Comparison of ENCODE assay signal across 28 cellular contexts in the genomic region with DNA sequence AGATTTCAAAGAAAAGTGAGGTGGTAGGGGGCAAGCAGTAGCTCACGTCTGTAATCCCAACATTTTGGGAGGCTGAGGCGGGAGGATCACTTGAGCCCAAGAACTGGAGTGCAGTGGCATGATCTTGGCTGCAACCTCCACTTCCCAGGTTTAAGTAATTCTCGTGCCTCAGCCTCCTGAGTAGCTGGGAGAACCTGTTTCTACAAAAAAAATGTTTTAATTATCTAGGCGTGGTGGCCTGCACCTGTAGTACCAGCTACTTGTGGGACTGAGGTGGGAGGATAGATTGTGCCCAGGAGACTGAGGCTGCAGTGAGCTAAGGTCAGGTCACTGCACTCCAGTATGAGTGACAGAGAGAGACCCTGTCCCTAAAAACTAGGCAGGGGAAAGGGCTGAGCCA. TPM values are rescaled to one million over a fixed set of nuclear protein-coding genes. Genes with fewer than 3 reads are reported as not detected.
DNase-seq lines count a peak whose midpoint lies in the region; ATAC-seq and TF ChIP-seq lines count a peak whose summit lies in the region.
"Had no signal": no experiment of that assay in that cellular context is flagged by ENCODE, and none has a peak within 500 bp of the region (broad histone marks: within the 10 kb centered on the region; RNA-seq: fewer than 3 reads in every experiment).

No MANE protein-coding gene starts in this region.

- H3K27me3 ChIP-seq in PC-9 (ENCODE audit: insufficient read depth, low read depth) (no peaks in the 10 kb centered on the region), upper lobe of left lung (no peaks in the 10 kb centered on the region)
- H3K27me3 ChIP-seq: ascending aorta had no signal

- peak overlapping the region; percentile 86 for H3K4me2 ChIP-seq in PC-9

- ATAC-seq in mucosa of descending colon (peak; percentile 42), upper lobe of left lung (ENCODE audit: low FRiP score in 2 of 2) (no peak)
- ATAC-seq: activated naive CD4-positive, alpha-beta T cell treated with anti-CD3 and anti-CD28 coated beads, Interleukin-2, amount 50 U/mL, for 72 hours; SK-N-SH treated with all-trans-retinoic acid at 6 μM for 48 hours; stimulated activated effector memory CD8-positive, alpha-beta T cell treated with anti-CD3 and anti-CD28 coated beads, Interleukin-12 subunit alpha, Interleukin-12 subunit beta, amount 100 ng/mL, for 72 hours had no signal

- TF ChIP-seq POLR2A in upper lobe of left lung (IDR thresholded peaks at IDR 0.05) = no peak

- no peak for TF ChIP-seq EP300 in upper lobe of left lung (IDR thresholded peaks at IDR 0.05)

- H3K27ac ChIP-seq in PC-9 (peak overlapping the region; percentile 99), upper lobe of left lung (peak overlapping the region; percentile 70 to 92 (median 88))
- H3K27ac ChIP-seq: ascending aorta, thoracic aorta had no signal

- H3K36me3 ChIP-seq in PC-9 (ENCODE audit: low read depth) (no peaks in the 10 kb centered on the region), mucosa of descending colon (ENCODE audit: low read depth) (no peaks in the 10 kb centered on the region), upper lobe of left lung (no peaks in the 10 kb centered on the region)
- H3K36me3 ChIP-seq: ascending aorta, thoracic aorta had no signal

- H3K4me3 ChIP-seq in PC-9 (peak overlapping the region; percentile 45; the same call in 1 of the 2 replicates), mucosa of descending colon (no peak overlapping the region), upper lobe of left lung (no peak overlapping the region)
- H3K4me3 ChIP-seq: ascending aorta, thoracic aorta had no signal

- H4K20me1 ChIP-seq in PC-9 (ENCODE audit: insufficient read depth) = no peaks in the 10 kb centered on the region

- WGBS in upper lobe of left lung, 2 donors = 69 to 73% methylated on average over 4 of the region's 4 CpGs

- intact Hi-C loops in PC-9 (cut with micrococcal nuclease; ENCODE audit: unreplicated experiment) (loop anchor here (5.0 kb wide), 1 partner anchor 485 kb away; a partner anchor contains a TSS), mucosa of descending colon (cut with DNase I, micrococcal nuclease) (no loop called here)

- H3K79me2 ChIP-seq in PC-9 (ENCODE audit: low read depth) = peaks cover 21% of the 10 kb centered on the region; the same call in 1 of the 2 replicates

- CTCF ChIA-PET in PC-9 (lab: Charles Lee) = interaction anchor here (0.9 to 2.3 kb wide), 2 partner anchors 51 to 168 kb away, joined by 3 to 11 read pairs; a partner anchor contains a TSS

- H3K9me3 ChIP-seq in PC-9 (ENCODE audit: insufficient read depth, low read depth) = no peaks in the 10 kb centered on the region
- no peaks in the 10 kb centered on the region for H3K9me3 ChIP-seq in mucosa of descending colon
- no peaks in the 10 kb centered on the region for H3K9me3 ChIP-seq in upper lobe of left lung
- H3K9me3 ChIP-seq: ascending aorta, thoracic aorta had no signal

- TF ChIP-seq CTCF in PC-9 (conservative IDR thresholded peaks at IDR 0.05) (no peak), mucosa of descending colon (IDR thresholded peaks at IDR 0.05) (no peak), upper lobe of left lung (IDR thresholded peaks at IDR 0.05) (no peak)

- peaks cover 80% of the 10 kb centered on the region for H3K4me1 ChIP-seq in PC-9 (replicated peaks; ENCODE audit: insufficient read depth)
- peaks cover 3% of the 10 kb centered on the region for H3K4me1 ChIP-seq in mucosa of descending colon (ENCODE audit: low read depth)
- H3K4me1 ChIP-seq in upper lobe of left lung = peaks cover 67 to 81% (median 77%) of the 10 kb centered on the region in 4 donors

- DNase-seq in activated effector memory CD4-positive, alpha-beta T cell treated with anti-CD3 and anti-CD28 coated beads, Interleukin-2, amount 50 U/mL, for 16 hours = peak; percentile 1
- no peak for DNase-seq in activated effector memory CD4-positive, alpha-beta T cell treated with Interleukin-2 at 50 U/mL for 16 hours
- DNase-seq in PC-9 (peak in 1 of 2 experiments; percentile 89), mucosa of descending colon (no peak), upper lobe of left lung (no peak), activated gamma-delta T cell (lab: John Stamatoyannopoulos, UW) (no peak), cortex of kidney (lab: John Stamatoyannopoulos, UW) (no peak), pons (ENCODE audit: low spot score) (no peak)
- DNase-seq: activated CD4-positive, alpha-beta T cell treated with anti-CD3 and anti-CD28 coated beads, Interleukin-2, amount 10 ng/mL, durations not matched to agents 7 days and 5 days; central memory CD4-positive, alpha-beta T cell; COR-L47; Karpas-422; kidney glomerular epithelial cell; mesenchymal stem cell; MV-4-11; occipital lobe had no signal

- H3K9me2 ChIP-seq in PC-9 (ENCODE audit: insufficient read depth) = no peaks in the 10 kb centered on the region

- peaks cover 51% of the 10 kb centered on the region for H3F3A ChIP-seq in PC-9 (ENCODE audit: insufficient read depth, low read depth)

- no peak overlapping the region for H2AFZ ChIP-seq in PC-9

- no TSS peak for BruUV-seq in PC-9 (replicated peaks; lab: Mats Ljungman, UMichigan)

- POLR2A ChIA-PET in PC-9 (lab: Charles Lee; ENCODE audit: unreplicated experiment) = interaction anchor here (0.8 to 1.0 kb wide), 2 partner anchors 37 to 44 kb away, joined by 3 to 5 read pairs; no protein-coding TSS in a partner anchor

RNA-seq across cellular contexts. Expression of a gene that starts 2.6 kb away (rescaled TPM):
- 134 and 139 TPM in 2 replicates for total RNA-seq in PC-9 (2021)
- total RNA-seq in mucosa of descending colon = 1,000 to 10,000 TPM in 2 of 3 donors, 100 to 1,000 TPM in 1; 723 to 1,819 (median 1,586) TPM
- total RNA-seq in upper lobe of left lung = 100 to 1,000 TPM in 1 of 6 donors, 10 to 100 TPM in 5; 12.2 to 109 (median 31.2) TPM
- total RNA-seq: A673; activated CD4-positive, alpha-beta T cell treated with anti-CD3 and anti-CD28 coated beads, Interleukin-2, amount 10 ng/mL, durations not matched to agents 7 days and 5 days; activated naive CD4-positive, alpha-beta T cell treated with anti-CD3 and anti-CD28 coated beads, Interleukin-2, amount 50 U/mL, for 72 hours; B cell; Daoy; H7; T-helper 2 cell treated with Interferon-gamma antibody and Interleukin-4, amounts not matched to agents 100 ng/mL and 5 ng/mL, for 36 hours had no signal

RNA-seq across cellular contexts. Expression of a gene that starts 4.0 kb away (rescaled TPM):
- not detected in 2 replicates for total RNA-seq in PC-9 (2021)
- total RNA-seq in mucosa of descending colon = not detected
- not detected for total RNA-seq in upper lobe of left lung
- total RNA-seq: A673; activated CD4-positive, alpha-beta T cell treated with anti-CD3 and anti-CD28 coated beads, Interleukin-2, amount 10 ng/mL, durations not matched to agents 7 days and 5 days; activated naive CD4-positive, alpha-beta T cell treated with anti-CD3 and anti-CD28 coated beads, Interleukin-2, amount 50 U/mL, for 72 hours; ascending aorta; B cell; Daoy; dermis microvascular lymphatic vessel endothelial cell; H7; occipital lobe; renal cortical epithelial cell; T-helper 2 cell treated with Interferon-gamma antibody and Interleukin-4, amounts not matched to agents 100 ng/mL and 5 ng/mL, for 36 hours; thoracic aorta had no signal

RNA-seq across cellular contexts. Expression of a gene that starts 25.9 kb away (rescaled TPM):
- 82.6 and 97.4 TPM in 2 replicates for total RNA-seq in PC-9 (2021)
- 10 to 100 TPM; 23.8 to 39.0 (median 38.4) TPM for total RNA-seq in mucosa of descending colon
- total RNA-seq in upper lobe of left lung = 10 to 100 TPM; 37.7 to 66.7 (median 47.5) TPM

RNA-seq across cellular contexts. Expression of a gene that starts 30.8 kb away (rescaled TPM):
- 0.57 TPM in 1 of 2 replicates, not detected in the other for total RNA-seq in PC-9 (2021)
- total RNA-seq in mucosa of descending colon = 1 to 10 TPM in 2 of 3 donors, under 1 TPM in 1; 0.63 to 5.9 (median 1.6) TPM
- 1 to 10 TPM in 5 of 6 donors, under 1 TPM in 1; 0.61 to 5.2 (median 2.8) TPM for total RNA-seq in upper lobe of left lung
- total RNA-seq: activated CD4-positive, alpha-beta T cell treated with anti-CD3 and anti-CD28 coated beads, Interleukin-2, amount 10 ng/mL, durations not matched to agents 7 days and 5 days; Daoy had no signal

RNA-seq across cellular contexts. Expression of a gene that starts 39.9 kb away (rescaled TPM):
- total RNA-seq in PC-9 (2021) (19.6 and 44.2 TPM in 2 replicates), mucosa of descending colon (10 to 100 TPM in 2 of 3 donors, 1 to 10 TPM in 1; 5.9 to 15.6 (median 10.6) TPM), upper lobe of left lung (10 to 100 TPM; 11.2 to 43.7 (median 33.0) TPM)
